Comparison of ENCODE assay signal across 1 cellular context in the genomic region with DNA sequence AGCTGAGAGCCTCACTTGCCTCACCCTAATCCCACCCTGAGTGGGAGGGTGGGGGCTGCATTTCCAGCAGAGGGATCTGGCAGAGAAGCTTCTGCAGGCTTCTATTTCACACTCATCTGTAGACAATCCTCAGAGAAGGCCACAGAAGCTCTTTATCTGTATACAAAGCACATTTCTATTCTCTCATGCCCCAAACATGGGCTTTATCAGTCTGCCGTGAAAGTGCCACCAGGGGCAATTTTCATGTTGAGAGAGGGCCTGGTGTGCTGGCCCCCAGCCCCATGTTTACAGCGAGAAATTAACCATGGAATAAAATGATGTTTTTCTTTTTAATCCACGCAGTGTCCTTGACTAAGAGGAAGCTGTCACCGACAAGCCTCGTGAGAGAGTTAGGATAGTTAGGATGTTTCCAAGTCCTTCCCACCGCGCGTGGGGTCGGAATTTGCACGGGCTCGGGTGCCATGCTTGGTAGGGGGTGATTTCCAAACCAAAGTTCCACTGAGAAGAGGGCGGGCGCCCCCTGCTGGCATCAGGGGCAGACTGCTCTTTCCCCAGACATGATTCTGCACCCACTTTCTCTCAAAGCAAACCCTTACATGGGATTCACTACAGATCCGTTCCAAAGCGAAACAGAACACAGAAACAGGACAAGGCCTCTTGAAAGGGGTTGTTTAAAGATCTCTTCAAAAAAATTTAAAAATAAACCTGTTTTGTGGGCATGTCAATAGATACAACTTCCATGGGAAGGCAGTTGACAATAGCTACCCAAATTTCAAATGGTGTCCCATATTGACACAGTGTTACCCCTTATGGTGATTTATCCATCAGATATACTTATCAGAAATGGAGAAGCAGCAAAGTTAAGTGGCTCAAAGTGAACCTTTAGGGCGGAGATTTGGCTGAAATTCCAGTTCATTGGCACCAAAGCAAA.
TF ChIP-seq lines count a peak whose summit lies in the region.

No MANE protein-coding gene starts in this region.

TF ChIP-seq in H1, 55 proteins besides CTCF, POLR2A, EP300 and RAD21 (continued from another document):
- TF ChIP-seq CHD7 (IDR thresholded peaks at IDR 0.05; ENCODE audit: insufficient replicate concordance, low read length): no peak
- TF ChIP-seq YY1 (IDR thresholded peaks at IDR 0.05; ENCODE audit: low read depth, low read length): peak; percentile 55; the same call in 1 of the 2 replicates
